ENCODE assay signal across 18 cellular contexts in genomic region chr4:123073650-123074049, GRCh38.
"Had no signal": no experiment of that assay in that cellular context is flagged by ENCODE, and none has a peak within 500 bp of the region (broad histone marks: within the 10 kb centered on the region; RNA-seq: fewer than 3 reads in every experiment).

No MANE protein-coding gene starts in this region.

- H3K4me1 Mint-ChIP-seq: naive thymus-derived CD8-positive, alpha-beta T cell; WTC11 had no signal

- H3K9me3 ChIP-seq: pancreas, right lobe of liver, transverse colon, uterus had no signal

- H3K36me3 ChIP-seq: pancreas, right lobe of liver, transverse colon, uterus had no signal

- H3K36me3 Mint-ChIP-seq: WTC11 had no signal

- DNase-seq: activated CD4-positive, alpha-beta memory T cell treated with anti-CD3 and anti-CD28 coated beads for 36 hours; activated CD4-positive, alpha-beta T cell treated with anti-CD3 and anti-CD28 coated beads for 4 hours; activated T-cell treated with anti-CD3 and anti-CD28 coated beads for 4 hours; dermis blood vessel endothelial cell; effector memory CD4-positive, alpha-beta T cell; left cardiac atrium; mesenchymal stem cell; naive thymus-derived CD8-positive, alpha-beta T cell; pancreas; right lobe of liver; small intestine; stimulated activated CD4-positive, alpha-beta T cell treated with anti-CD3 and anti-CD28 coated beads, Interleukin-15, amount 100 ng/mL, for 24 hours; stimulated activated CD4-positive, alpha-beta T cell treated with anti-CD3 and anti-CD28 coated beads, Interleukin-2, amount 100 ng/mL, for 48 hours; transverse colon; uterus had no signal

- H3K4me3 ChIP-seq: pancreas, right lobe of liver, transverse colon, uterus had no signal

- ATAC-seq: left cardiac atrium; naive thymus-derived CD8-positive, alpha-beta T cell; pancreas; right lobe of liver; WTC11 had no signal

- H3K4me1 ChIP-seq: right lobe of liver, transverse colon, uterus had no signal

- H3K27ac Mint-ChIP-seq: activated CD4-positive, alpha-beta memory T cell treated with anti-CD3 and anti-CD28 coated beads for 36 hours; activated naive CD8-positive, alpha-beta T cell; naive thymus-derived CD8-positive, alpha-beta T cell; stimulated activated naive CD8-positive, alpha-beta T cell treated with anti-CD3 and anti-CD28 coated beads, Interleukin-15, Interleukin-2, amounts not matched to agents 100 ng/mL and 50 ng/mL, for 24 hours; WTC11 had no signal

- H3K27me3 Mint-ChIP-seq: activated CD4-positive, alpha-beta memory T cell treated with anti-CD3 and anti-CD28 coated beads for 36 hours; activated naive CD8-positive, alpha-beta T cell; naive thymus-derived CD8-positive, alpha-beta T cell; stimulated activated naive CD8-positive, alpha-beta T cell treated with anti-CD3 and anti-CD28 coated beads, Interleukin-15, Interleukin-2, amounts not matched to agents 100 ng/mL and 50 ng/mL, for 24 hours had no signal

- H3K4me3 Mint-ChIP-seq: activated CD4-positive, alpha-beta memory T cell treated with anti-CD3 and anti-CD28 coated beads for 36 hours; activated naive CD8-positive, alpha-beta T cell; naive thymus-derived CD8-positive, alpha-beta T cell; stimulated activated naive CD8-positive, alpha-beta T cell treated with anti-CD3 and anti-CD28 coated beads, Interleukin-15, Interleukin-2, amounts not matched to agents 100 ng/mL and 50 ng/mL, for 24 hours; WTC11 had no signal

- H3K27ac ChIP-seq: pancreas, right lobe of liver, transverse colon, uterus had no signal

- H3K9me3 Mint-ChIP-seq: activated CD4-positive, alpha-beta memory T cell treated with anti-CD3 and anti-CD28 coated beads for 36 hours; stimulated activated naive CD8-positive, alpha-beta T cell treated with anti-CD3 and anti-CD28 coated beads, Interleukin-15, Interleukin-2, amounts not matched to agents 100 ng/mL and 50 ng/mL, for 24 hours; WTC11 had no signal

- H3K27me3 ChIP-seq: pancreas, right lobe of liver, transverse colon, uterus had no signal
